ENCODE assay signal across 26 cellular contexts in genomic region chr10:121544301-121544869, GRCh38. TPM values are rescaled to one million over a fixed set of nuclear protein-coding genes. Genes with fewer than 3 reads are reported as not detected.
"Had no signal": no experiment of that assay in that cellular context is flagged by ENCODE, and none has a peak within 500 bp of the region (broad histone marks: within the 10 kb centered on the region; RNA-seq: fewer than 3 reads in every experiment).

No MANE protein-coding gene starts in this region.

- DNase-seq: activated CD4-positive, alpha-beta memory T cell treated with anti-CD3 and anti-CD28 coated beads, Interleukin-2, amount 10 ng/mL, durations not matched to agents 7 days and 5 days; activated CD4-positive, alpha-beta T cell treated with anti-CD3 and anti-CD28 coated beads for 1 hour; activated CD4-positive, alpha-beta T cell treated with anti-CD3 and anti-CD28 coated beads for 4 hours; activated CD4-positive, alpha-beta T cell treated with anti-CD3 and anti-CD28 coated beads, Interleukin-2, amount 10 ng/mL, durations not matched to agents 7 days and 5 days; activated CD4-positive, alpha-beta T cell treated with anti-CD3 and anti-CD28 coated beads, Interleukin-2, amount 50 U/mL, for 4 hours; activated effector memory CD4-positive, alpha-beta T cell treated with Interleukin-2 at 50 U/mL for 16 hours; activated gamma-delta T cell treated with Interleukin-2 at 50 U/mL for 16 hours; activated naive CD4-positive, alpha-beta T cell treated with anti-CD3 and anti-CD28 coated beads, Interleukin-2, amount 50 U/mL, for 16 hours; activated naive CD4-positive, alpha-beta T cell treated with Interleukin-2 at 50 U/mL for 16 hours; activated T-cell treated with anti-CD3 and anti-CD28 coated beads, Interleukin-2, amount 50 U/mL, for 4 hours; amniotic stem cell; anterior cingulate cortex; brain microvascular endothelial cell; dorsolateral prefrontal cortex; effector memory CD4-positive, alpha-beta T cell; endodermal cell; foreskin fibroblast; head of caudate nucleus; T-helper 1 cell; T-helper 17 cell had no signal

- ATAC-seq: activated T-cell treated with anti-CD3 and anti-CD28 coated beads, Interleukin-2, amount 50 U/mL, for 4 hours; activated T-helper 17 cell treated with anti-CD3 and anti-CD28 coated beads, Interleukin-2, amount 50 U/mL, for 72 hours; esophagus mucosa; T-helper 17 cell had no signal

- H3K4me1 Mint-ChIP-seq: activated CD4-positive, alpha-beta memory T cell treated with anti-CD3 and anti-CD28 coated beads, Interleukin-2, amount 10 ng/mL, durations not matched to agents 7 days and 5 days; activated CD4-positive, alpha-beta T cell treated with anti-CD3 and anti-CD28 coated beads, Interleukin-2, amount 10 ng/mL, durations not matched to agents 7 days and 5 days; activated T-helper 17 cell treated with anti-CD3 and anti-CD28 coated beads, Interleukin-2, amount 50 U/mL, for 72 hours; central memory CD8-positive, alpha-beta T cell; T-helper 17 cell had no signal

- H3K36me3 ChIP-seq: brain microvascular endothelial cell had no signal

- H3K9me3 Mint-ChIP-seq: activated CD4-positive, alpha-beta memory T cell treated with anti-CD3 and anti-CD28 coated beads, Interleukin-2, amount 10 ng/mL, durations not matched to agents 7 days and 5 days; activated CD4-positive, alpha-beta T cell treated with anti-CD3 and anti-CD28 coated beads, Interleukin-2, amount 10 ng/mL, durations not matched to agents 7 days and 5 days; central memory CD8-positive, alpha-beta T cell had no signal

- H3K4me3 ChIP-seq: coronary artery, dorsolateral prefrontal cortex had no signal

- H3K27ac ChIP-seq: brain microvascular endothelial cell, coronary artery had no signal

- H3K27me3 ChIP-seq: brain microvascular endothelial cell, dorsolateral prefrontal cortex had no signal

- H3K36me3 Mint-ChIP-seq: activated naive CD8-positive, alpha-beta T cell had no signal

- H3K4me3 Mint-ChIP-seq: activated CD4-positive, alpha-beta memory T cell treated with anti-CD3 and anti-CD28 coated beads, Interleukin-2, amount 10 ng/mL, durations not matched to agents 7 days and 5 days; activated CD4-positive, alpha-beta T cell treated with anti-CD3 and anti-CD28 coated beads, Interleukin-2, amount 10 ng/mL, durations not matched to agents 7 days and 5 days; activated naive CD8-positive, alpha-beta T cell; activated T-cell treated with anti-CD3 and anti-CD28 coated beads, Interleukin-2, amount 50 U/mL, for 4 hours; activated T-helper 17 cell treated with anti-CD3 and anti-CD28 coated beads, Interleukin-2, amount 50 U/mL, for 72 hours; central memory CD8-positive, alpha-beta T cell; dendritic cell treated with granulocyte-macrophage colony-stimulating factor and Interleukin-4, amounts not matched to agents 40 ng/mL and 50 ng/mL, for 4 days; endodermal cell; T-helper 17 cell had no signal

- H3K27me3 Mint-ChIP-seq: activated CD4-positive, alpha-beta T cell treated with anti-CD3 and anti-CD28 coated beads, Interleukin-2, amount 10 ng/mL, durations not matched to agents 7 days and 5 days; activated naive CD8-positive, alpha-beta T cell; activated T-helper 17 cell treated with anti-CD3 and anti-CD28 coated beads, Interleukin-2, amount 50 U/mL, for 72 hours; central memory CD8-positive, alpha-beta T cell; dendritic cell treated with granulocyte-macrophage colony-stimulating factor and Interleukin-4, amounts not matched to agents 40 ng/mL and 50 ng/mL, for 4 days had no signal

- H3K27ac Mint-ChIP-seq: activated CD4-positive, alpha-beta memory T cell treated with anti-CD3 and anti-CD28 coated beads, Interleukin-2, amount 10 ng/mL, durations not matched to agents 7 days and 5 days; activated CD4-positive, alpha-beta T cell treated with anti-CD3 and anti-CD28 coated beads, Interleukin-2, amount 10 ng/mL, durations not matched to agents 7 days and 5 days; activated naive CD8-positive, alpha-beta T cell; activated T-helper 17 cell treated with anti-CD3 and anti-CD28 coated beads, Interleukin-2, amount 50 U/mL, for 72 hours; dendritic cell treated with granulocyte-macrophage colony-stimulating factor and Interleukin-4, amounts not matched to agents 40 ng/mL and 50 ng/mL, for 4 days; T-helper 17 cell had no signal

RNA-seq across cellular contexts. Expression of gene FGFR2, which starts 53.9 kb away (rescaled TPM):
- total RNA-seq: activated CD4-positive, alpha-beta T cell treated with anti-CD3 and anti-CD28 coated beads, Interleukin-2, amount 10 ng/mL, durations not matched to agents 7 days and 5 days; activated T-helper 17 cell treated with anti-CD3 and anti-CD28 coated beads, Interleukin-2, amount 50 U/mL, for 72 hours had no signal
